Comparison of ENCODE assay signal across 34 cellular contexts in the genomic region with DNA sequence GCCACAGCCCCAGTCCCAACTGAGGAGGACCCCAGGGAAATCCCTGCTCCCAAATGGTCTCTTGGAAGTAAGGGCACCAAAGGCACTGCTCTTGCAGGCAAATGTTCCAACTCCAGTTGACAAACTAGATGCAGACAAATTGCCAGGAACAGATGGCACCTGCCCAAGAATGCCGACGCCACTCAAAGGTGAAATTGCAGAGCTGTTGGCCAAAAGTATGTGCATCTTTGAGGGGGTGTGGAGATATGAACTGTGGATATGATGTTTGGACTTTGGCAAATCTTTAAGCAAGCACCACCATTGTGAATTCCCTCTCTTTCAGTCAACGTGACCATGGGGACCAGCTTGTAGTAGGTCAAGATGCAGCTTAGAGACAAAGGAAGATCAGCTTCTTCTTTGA. TPM values are rescaled to one million over a fixed set of nuclear protein-coding genes. Genes with fewer than 3 reads are reported as not detected.
"Had no signal": no experiment of that assay in that cellular context is flagged by ENCODE, and none has a peak within 500 bp of the region (broad histone marks: within the 10 kb centered on the region; RNA-seq: fewer than 3 reads in every experiment).

No MANE protein-coding gene starts in this region.

- H3K4me1 ChIP-seq: ascending aorta, Peyer's patch, SJSA1 had no signal

- H3K4me3 ChIP-seq: ascending aorta, cardiac muscle cell, Peyer's patch, SJSA1 had no signal

- H3K4me3 Mint-ChIP-seq: activated CD4-positive, alpha-beta T cell treated with anti-CD3 and anti-CD28 coated beads for 36 hours; activated CD4-positive, alpha-beta T cell treated with anti-CD3 and anti-CD28 coated beads, Interleukin-2, amount 10 ng/mL, durations not matched to agents 7 days and 5 days; activated CD8-positive, alpha-beta T cell treated with anti-CD3 and anti-CD28 coated beads, Interleukin-2, amount 10 ng/mL, durations not matched to agents 7 days and 5 days; activated naive CD4-positive, alpha-beta T cell treated with anti-CD3 and anti-CD28 coated beads, Interleukin-2, amount 50 U/mL, for 24 hours; activated naive CD8-positive, alpha-beta T cell treated with anti-CD3 and anti-CD28 coated beads, Interleukin-2, amount 10 ng/mL, durations not matched to agents 7 days and 5 days; activated T-cell treated with anti-CD3 and anti-CD28 coated beads, Interleukin-2, amount 50 U/mL, for 24 hours; central memory CD8-positive, alpha-beta T cell; T-helper 1 cell treated with Interleukin-12 subunit alpha and Interleukin-12 subunit beta and Interleukin-4 antibody, amounts not matched to agents 30 μg/mL and 1 μg/mL, for 36 hours; T-helper 2 cell treated with Interferon-gamma antibody and Interleukin-4, amounts not matched to agents 5 μg/mL and 100 μg/mL, for 36 hours; WTC11 had no signal

- H3K9ac ChIP-seq: SK-N-SH had no signal

- H3K27me3 ChIP-seq: ascending aorta, cardiac muscle cell, Peyer's patch had no signal

- ATAC-seq: activated CD4-positive, alpha-beta T cell treated with anti-CD3 and anti-CD28 coated beads for 36 hours; activated CD4-positive, CD25-positive, alpha-beta regulatory T cell treated with anti-CD3 and anti-CD28 coated beads, Interleukin-2, amount 50 U/mL, for 24 hours; activated CD8-positive, alpha-beta T cell treated with anti-CD3 and anti-CD28 coated beads, Interleukin-2, amount 10 ng/mL, durations not matched to agents 7 days and 5 days; PC-3; WTC11 had no signal

- H3K36me3 ChIP-seq: ascending aorta, cardiac muscle cell, Peyer's patch, SJSA1 had no signal

- FAIRE-seq: TTC549 had no signal

- H3K27me3 Mint-ChIP-seq: activated CD4-positive, alpha-beta T cell treated with anti-CD3 and anti-CD28 coated beads, Interleukin-2, amount 10 ng/mL, durations not matched to agents 7 days and 5 days; activated naive CD4-positive, alpha-beta T cell treated with anti-CD3 and anti-CD28 coated beads, Interleukin-2, amount 50 U/mL, for 24 hours; activated T-cell treated with anti-CD3 and anti-CD28 coated beads, Interleukin-2, amount 50 U/mL, for 24 hours had no signal

- H3K9me3 ChIP-seq: ascending aorta, Peyer's patch, SJSA1, SK-N-SH had no signal

- H3K27ac ChIP-seq: ascending aorta, cardiac muscle cell, Peyer's patch, SJSA1 had no signal

- H3K36me3 Mint-ChIP-seq: activated naive CD4-positive, alpha-beta T cell treated with anti-CD3 and anti-CD28 coated beads, Interleukin-2, amount 50 U/mL, for 24 hours; activated naive CD8-positive, alpha-beta T cell treated with anti-CD3 and anti-CD28 coated beads, Interleukin-2, amount 10 ng/mL, durations not matched to agents 7 days and 5 days; WTC11 had no signal

- DNase-seq: activated CD4-positive, alpha-beta T cell treated with anti-CD3 and anti-CD28 coated beads for 36 hours; activated CD4-positive, alpha-beta T cell treated with anti-CD3 and anti-CD28 coated beads, Interleukin-2, amount 10 ng/mL, durations not matched to agents 7 days and 5 days; activated CD4-positive, alpha-beta T cell treated with anti-CD3 and anti-CD28 coated beads, Interleukin-2, amount 50 U/mL, for 48 hours; activated CD8-positive, alpha-beta T cell treated with anti-CD3 and anti-CD28 coated beads, Interleukin-2, amount 10 ng/mL, durations not matched to agents 7 days and 5 days; activated gamma-delta T cell; activated naive CD4-positive, alpha-beta T cell treated with Interleukin-2 at 50 U/mL for 16 hours; activated naive CD8-positive, alpha-beta T cell treated with anti-CD3 and anti-CD28 coated beads, Interleukin-2, amount 10 ng/mL, durations not matched to agents 7 days and 5 days; activated T-cell treated with anti-CD3 and anti-CD28 coated beads, Interleukin-2, amount 50 U/mL, for 24 hours; amygdala; NCI-H1092 treated with DMSO at 0.1 percent for 48 hours; NCI-H1417; NCI-H146; NCI-H1930; NCI-H2081 treated with DMSO at 0.1 percent for 48 hours; NCI-H510A; NCI-H526 treated with DMSO at 0.1 percent for 48 hours; NCI-H774; PC-3; Peyer's patch; RPMI8226; SHP77 treated with DMSO at 0.1 percent for 48 hours; SK-N-SH had no signal

- H3K9me3 Mint-ChIP-seq: activated CD4-positive, alpha-beta T cell treated with anti-CD3 and anti-CD28 coated beads, Interleukin-2, amount 10 ng/mL, durations not matched to agents 7 days and 5 days; activated naive CD4-positive, alpha-beta T cell treated with anti-CD3 and anti-CD28 coated beads, Interleukin-2, amount 50 U/mL, for 24 hours; activated naive CD8-positive, alpha-beta T cell treated with anti-CD3 and anti-CD28 coated beads, Interleukin-2, amount 10 ng/mL, durations not matched to agents 7 days and 5 days; activated T-cell treated with anti-CD3 and anti-CD28 coated beads, Interleukin-2, amount 50 U/mL, for 24 hours; activated T-helper 2 cell treated with anti-CD3 and anti-CD28 coated beads, Interferon-gamma antibody, Interleukin-2, Interleukin-4, amounts not matched to agents 10 μg/mL and 5 μg/mL and 100 μg/mL, durations not matched to agents 14 hours and 24 hours and 36 hours; central memory CD8-positive, alpha-beta T cell; T-helper 1 cell treated with Interleukin-12 subunit alpha and Interleukin-12 subunit beta and Interleukin-4 antibody, amounts not matched to agents 30 μg/mL and 1 μg/mL, for 36 hours; T-helper 2 cell treated with Interferon-gamma antibody and Interleukin-4, amounts not matched to agents 5 μg/mL and 100 μg/mL, for 36 hours; WTC11 had no signal

- H3K4me2 ChIP-seq: SK-N-SH had no signal

- H3K27ac Mint-ChIP-seq: activated CD4-positive, alpha-beta T cell treated with anti-CD3 and anti-CD28 coated beads for 36 hours; activated CD4-positive, alpha-beta T cell treated with anti-CD3 and anti-CD28 coated beads, Interleukin-2, amount 10 ng/mL, durations not matched to agents 7 days and 5 days; activated CD8-positive, alpha-beta T cell treated with anti-CD3 and anti-CD28 coated beads, Interleukin-2, amount 10 ng/mL, durations not matched to agents 7 days and 5 days; activated naive CD4-positive, alpha-beta T cell treated with anti-CD3 and anti-CD28 coated beads, Interleukin-2, amount 50 U/mL, for 24 hours; activated naive CD8-positive, alpha-beta T cell treated with anti-CD3 and anti-CD28 coated beads, Interleukin-2, amount 10 ng/mL, durations not matched to agents 7 days and 5 days; activated T-cell treated with anti-CD3 and anti-CD28 coated beads, Interleukin-2, amount 50 U/mL, for 24 hours; activated T-helper 2 cell treated with anti-CD3 and anti-CD28 coated beads, Interferon-gamma antibody, Interleukin-2, Interleukin-4, amounts not matched to agents 10 μg/mL and 5 μg/mL and 100 μg/mL, durations not matched to agents 14 hours and 24 hours and 36 hours; T-helper 1 cell treated with Interleukin-12 subunit alpha and Interleukin-12 subunit beta and Interleukin-4 antibody, amounts not matched to agents 30 μg/mL and 1 μg/mL, for 36 hours; T-helper 2 cell treated with Interferon-gamma antibody and Interleukin-4, amounts not matched to agents 5 μg/mL and 100 μg/mL, for 36 hours; WTC11 had no signal

- H3K4me1 Mint-ChIP-seq: activated CD4-positive, alpha-beta T cell treated with anti-CD3 and anti-CD28 coated beads for 36 hours; activated CD4-positive, alpha-beta T cell treated with anti-CD3 and anti-CD28 coated beads, Interleukin-2, amount 10 ng/mL, durations not matched to agents 7 days and 5 days; activated naive CD4-positive, alpha-beta T cell treated with anti-CD3 and anti-CD28 coated beads, Interleukin-2, amount 50 U/mL, for 24 hours; activated naive CD8-positive, alpha-beta T cell treated with anti-CD3 and anti-CD28 coated beads, Interleukin-2, amount 10 ng/mL, durations not matched to agents 7 days and 5 days; central memory CD8-positive, alpha-beta T cell had no signal

RNA-seq across cellular contexts. Expression of a gene that starts 12.0 kb away (rescaled TPM):
- total RNA-seq: activated CD4-positive, alpha-beta T cell treated with anti-CD3 and anti-CD28 coated beads for 36 hours; activated CD4-positive, alpha-beta T cell treated with anti-CD3 and anti-CD28 coated beads, Interleukin-2, amount 10 ng/mL, durations not matched to agents 7 days and 5 days; activated CD8-positive, alpha-beta T cell treated with anti-CD3 and anti-CD28 coated beads, Interleukin-2, amount 10 ng/mL, durations not matched to agents 7 days and 5 days; activated naive CD8-positive, alpha-beta T cell treated with anti-CD3 and anti-CD28 coated beads, Interleukin-2, amount 10 ng/mL, durations not matched to agents 7 days and 5 days; activated T-helper 2 cell treated with anti-CD3 and anti-CD28 coated beads, Interferon-gamma antibody, Interleukin-2, Interleukin-4, amounts not matched to agents 10 μg/mL and 5 μg/mL and 100 μg/mL, durations not matched to agents 14 hours and 24 hours and 36 hours; ascending aorta; cardiac muscle cell; M059J; SJSA1 had no signal
